ENCODE assay signal across 8 cellular contexts in genomic region chr3:56988874-56989433, GRCh38.
DNase-seq lines count a peak whose midpoint lies in the region; ATAC-seq lines count a peak whose summit lies in the region.

No MANE protein-coding gene starts in this region.

- DNase-seq in AG08395 (ENCODE audit: low spot score) (peak; percentile 71), H4 (ENCODE audit: low spot score) (peak; percentile 50), NCI-H345 treated with DMSO at 0.1 percent for 48 hours (lab: John Stamatoyannopoulos, UW; ENCODE audit: unreplicated experiment) (peak; percentile 89), cerebellar cortex (ENCODE audit: low spot score) (peak; percentile 93), left colon (peak; percentile 71 to 79)
- peak; percentile 56 for DNase-seq in activated CD4-positive, alpha-beta T cell treated with anti-CD3 and anti-CD28 coated beads for 1 hour
- peak; percentile 69 to 79 for DNase-seq in stimulated activated CD4-positive, alpha-beta T cell treated with anti-CD3 and anti-CD28 coated beads, Interleukin-2, amount 100 ng/mL, for 48 hours

- intact Hi-C loops in left colon (cut with DNase I, micrococcal nuclease): loop anchor here (2.0 to 5.0 kb wide), 2 partner anchors 286 to 287 kb away; no protein-coding TSS in a partner anchor

- ATAC-seq in left colon (peak; percentile 55), HG02884 (IDR thresholded peaks at IDR 0.05; ENCODE audit: unreplicated experiment) (no peak)
